ENCODE assay signal across 8 cellular contexts in genomic region chr7:76356823-76357222, GRCh38. TPM values are rescaled to one million over a fixed set of nuclear protein-coding genes. Genes with fewer than 3 reads are reported as not detected.
DNase-seq lines count a peak whose midpoint lies in the region; ATAC-seq and TF ChIP-seq lines count a peak whose summit lies in the region.

No MANE protein-coding gene starts in this region.

- H3K27ac ChIP-seq in left ventricle myocardium inferior (replicated peaks) (peak overlapping the region; percentile 99), PC-9 (peak overlapping the region; percentile 80), epithelial cell of prostate (peak overlapping the region; percentile 90), parathyroid adenoma (no peak overlapping the region)

- H3K4me3 ChIP-seq in left ventricle myocardium inferior (peak overlapping the region; percentile 92), PC-9 (peak overlapping the region; percentile 73), parathyroid adenoma (ENCODE audit: low read depth, low read length) (peak overlapping the region; percentile 82)

- H3K27me3 ChIP-seq in left ventricle myocardium inferior (ENCODE audit: low read depth) (no peaks in the 10 kb centered on the region), PC-9 (ENCODE audit: insufficient read depth, low read depth) (no peaks in the 10 kb centered on the region), parathyroid adenoma (ENCODE audit: control insufficient read depth, insufficient read depth, low read length) (no peaks in the 10 kb centered on the region)

- peaks cover 62% of the 10 kb centered on the region for H4K20me1 ChIP-seq in PC-9 (ENCODE audit: insufficient read depth)

- peaks cover 69% of the 10 kb centered on the region for H3K79me2 ChIP-seq in PC-9 (ENCODE audit: low read depth)
- peaks cover 45% of the 10 kb centered on the region for H3K79me2 ChIP-seq in parathyroid adenoma

- H3K4me2 ChIP-seq in PC-9 (peak overlapping the region; percentile 89), parathyroid adenoma (ENCODE audit: low read length) (peak overlapping the region; percentile 74)

- no peaks in the 10 kb centered on the region for H3K9me3 ChIP-seq in left ventricle myocardium inferior (replicated peaks)
- H3K9me3 ChIP-seq in PC-9 (ENCODE audit: insufficient read depth, low read depth), result no peaks in the 10 kb centered on the region
- H3K9me3 ChIP-seq in parathyroid adenoma (ENCODE audit: control insufficient read depth, low read length), result no peaks in the 10 kb centered on the region

- no peak overlapping the region for H2AFZ ChIP-seq in PC-9
- no peak overlapping the region for H2AFZ ChIP-seq in parathyroid adenoma

- CTCF ChIA-PET in PC-9 (lab: Charles Lee), result no interaction called here

- DNase-seq in left ventricle myocardium inferior (no peak), Right ventricle myocardium inferior (ENCODE audit: missing footprints) (no peak), PC-9 (peak; percentile 45 to 77), epithelial cell of prostate (ENCODE audit: low read depth, low spot score) (no peak), NCI-H510A (lab: John Stamatoyannopoulos, UW) (no peak)

- peaks cover 29% of the 10 kb centered on the region for H3F3A ChIP-seq in PC-9 (ENCODE audit: insufficient read depth, low read depth)

- intact Hi-C loops in left ventricle myocardium inferior (cut with micrococcal nuclease), result loop anchor here (5.0 kb wide), 1 partner anchor 35 kb away; no protein-coding TSS in a partner anchor
- intact Hi-C loops in Right ventricle myocardium inferior (cut with DNase I), result loop anchor here (10.0 kb wide), 1 partner anchor 52 kb away; the partner anchor contains the start of gene HSPB1
- intact Hi-C loops in PC-9 (cut with micrococcal nuclease; ENCODE audit: unreplicated experiment), result loop anchor here (2.0 kb wide), 1 partner anchor 16 kb away; no protein-coding TSS in a partner anchor

- peaks cover 78% of the 10 kb centered on the region for H3K4me1 ChIP-seq in left ventricle myocardium inferior
- H3K4me1 ChIP-seq in PC-9 (replicated peaks; ENCODE audit: insufficient read depth), result peaks cover 46% of the 10 kb centered on the region
- no peaks in the 10 kb centered on the region for H3K4me1 ChIP-seq in parathyroid adenoma

- BruUV-seq in PC-9 (replicated peaks; lab: Mats Ljungman, UMichigan), result no TSS peak

- no peak for TF ChIP-seq CTCF in left ventricle myocardium inferior (IDR thresholded peaks at IDR 0.05; ENCODE audit: borderline replicate concordance)
- no peak for TF ChIP-seq CTCF in PC-9 (conservative IDR thresholded peaks at IDR 0.05)
- TF ChIP-seq CTCF in parathyroid adenoma (IDR thresholded peaks at IDR 0.05), result no peak

- H3K9ac ChIP-seq in parathyroid adenoma, result no peak overlapping the region

- no peak for ATAC-seq in Right ventricle myocardium inferior
- ATAC-seq in HG03025 (IDR thresholded peaks at IDR 0.05; ENCODE audit: low FRiP score, unreplicated experiment), result no peak
- ATAC-seq in HG03432 (IDR thresholded peaks at IDR 0.05; ENCODE audit: unreplicated experiment), result no peak

- POLR2A ChIA-PET in PC-9 (lab: Charles Lee; ENCODE audit: unreplicated experiment), result interaction anchor here (0.6 kb wide), 1 partner anchor 29 kb away, joined by 3 read pairs; no protein-coding TSS in a partner anchor

- H3K9me2 ChIP-seq in PC-9 (ENCODE audit: insufficient read depth), result no peaks in the 10 kb centered on the region

- H3K36me3 ChIP-seq in left ventricle myocardium inferior (peaks cover 12% of the 10 kb centered on the region), PC-9 (ENCODE audit: low read depth) (peaks cover 18% of the 10 kb centered on the region), parathyroid adenoma (ENCODE audit: control insufficient read depth, insufficient read depth, low read length) (no peaks in the 10 kb centered on the region)

RNA-seq across cellular contexts. Expression of gene YWHAG, which starts 2.0 kb away (rescaled TPM):
- 223 TPM for total RNA-seq in left ventricle myocardium inferior
- total RNA-seq in Right ventricle myocardium inferior, result 243 TPM
- 206 and 250 TPM in 2 replicates for total RNA-seq in PC-9 (2021)

RNA-seq across cellular contexts. Expression of gene SSC4D, which starts 52.7 kb away (rescaled TPM):
- 0.99 TPM for total RNA-seq in left ventricle myocardium inferior
- total RNA-seq in Right ventricle myocardium inferior, result 1.3 TPM
- 3.5 and 3.9 TPM in 2 replicates for total RNA-seq in PC-9 (2021)

RNA-seq across cellular contexts. Expression of gene HSPB1, which starts 54.4 kb away (rescaled TPM):
- total RNA-seq in left ventricle myocardium inferior (2,037 TPM), Right ventricle myocardium inferior (3,139 TPM), PC-9 (2021) (376 and 414 TPM in 2 replicates)

Comparison
In these comparisons a context has a peak if more than half of its experiments do, and no peak if none do; other contexts are left out.
1. DNase-seq: peak in PC-9 (2 of 2); none in left ventricle myocardium inferior (single experiment), Right ventricle myocardium inferior (single experiment), epithelial cell of prostate (single experiment) and NCI-H510A (single experiment).
2. Peak in every context shown above with its lines, with median percentiles within 50 percentile points of each other: H3K4me3 ChIP-seq.